In the genomic region with DNA sequence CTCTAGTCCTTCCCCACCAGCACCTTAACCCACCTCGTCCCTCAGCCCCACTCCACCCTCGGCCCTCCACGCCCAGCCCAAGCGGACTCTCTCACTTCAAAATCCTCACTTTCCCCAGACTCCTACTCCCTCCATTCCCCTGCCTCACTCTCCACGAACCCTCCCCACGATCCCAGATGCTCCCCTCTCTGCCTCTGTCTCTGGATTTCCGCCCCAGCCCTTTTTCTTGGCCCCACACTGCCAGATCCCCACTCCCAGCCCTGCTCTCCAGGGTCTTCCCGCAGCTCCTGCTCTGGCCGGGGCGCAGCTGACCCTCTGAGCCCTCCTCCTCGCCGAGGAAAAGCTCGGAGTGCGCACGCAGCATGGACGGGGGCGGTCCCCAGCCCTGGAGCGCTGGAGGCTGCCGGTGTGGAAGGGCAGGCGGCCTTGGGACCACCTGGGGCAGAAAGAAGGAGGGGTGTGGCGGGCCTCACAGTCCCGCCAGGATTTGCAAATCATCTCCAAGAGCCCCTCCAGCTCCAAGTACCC, we compare ENCODE assay signal across 1 cellular context.
A peak's percentile ranks its signal among the peaks of the same experiment; 100 is the strongest.
TF ChIP-seq lines count a peak whose summit lies in the region.

Gene TMEM114 (minus strand): TSS at position 351 of the 528 bp plus-strand sequence. CDS start 673 bp downstream, outside the sequence.

TF ChIP-seq in HepG2, 621 proteins besides CTCF, POLR2A, EP300 and RAD21:
- no peak for TF ChIP-seq ZNF468 (CRISPR knock-in tag; IDR thresholded peaks at IDR 0.05)
- 0 out of 2 replicates have a peak, but pooled peaks have one; percentile 4 for TF ChIP-seq MTA1 (CRISPR knock-in tag; IDR thresholded peaks at IDR 0.05; ENCODE audit: borderline replicate concordance)
- 0 out of 2 replicates have a peak, but pooled peaks have one; percentile 40 for TF ChIP-seq NRL (CRISPR knock-in tag; IDR thresholded peaks at IDR 0.05; ENCODE audit: borderline replicate concordance)
- 0 out of 2 replicates have a peak, but pooled peaks have one; percentile 64 for TF ChIP-seq IKZF1 (IDR thresholded peaks at IDR 0.05)
- no peak for TF ChIP-seq MZF1 (CRISPR knock-in tag; IDR thresholded peaks at IDR 0.05; ENCODE audit: borderline replicate concordance)
- no peak for TF ChIP-seq ZNF75D (CRISPR knock-in tag; IDR thresholded peaks at IDR 0.05; ENCODE audit: borderline replicate concordance)
- TF ChIP-seq, protein P1, sequence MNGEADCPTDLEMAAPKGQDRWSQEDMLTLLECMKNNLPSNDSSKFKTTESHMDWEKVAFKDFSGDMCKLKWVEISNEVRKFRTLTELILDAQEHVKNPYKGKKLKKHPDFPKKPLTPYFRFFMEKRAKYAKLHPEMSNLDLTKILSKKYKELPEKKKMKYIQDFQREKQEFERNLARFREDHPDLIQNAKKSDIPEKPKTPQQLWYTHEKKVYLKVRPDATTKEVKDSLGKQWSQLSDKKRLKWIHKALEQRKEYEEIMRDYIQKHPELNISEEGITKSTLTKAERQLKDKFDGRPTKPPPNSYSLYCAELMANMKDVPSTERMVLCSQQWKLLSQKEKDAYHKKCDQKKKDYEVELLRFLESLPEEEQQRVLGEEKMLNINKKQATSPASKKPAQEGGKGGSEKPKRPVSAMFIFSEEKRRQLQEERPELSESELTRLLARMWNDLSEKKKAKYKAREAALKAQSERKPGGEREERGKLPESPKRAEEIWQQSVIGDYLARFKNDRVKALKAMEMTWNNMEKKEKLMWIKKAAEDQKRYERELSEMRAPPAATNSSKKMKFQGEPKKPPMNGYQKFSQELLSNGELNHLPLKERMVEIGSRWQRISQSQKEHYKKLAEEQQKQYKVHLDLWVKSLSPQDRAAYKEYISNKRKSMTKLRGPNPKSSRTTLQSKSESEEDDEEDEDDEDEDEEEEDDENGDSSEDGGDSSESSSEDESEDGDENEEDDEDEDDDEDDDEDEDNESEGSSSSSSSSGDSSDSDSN (CRISPR knock-in tag; IDR thresholded peaks at IDR 0.05): 0 out of 2 replicates have a peak, but pooled peaks have one; percentile 8
- TF ChIP-seq ZNF800 (CRISPR knock-in tag; IDR thresholded peaks at IDR 0.05): 0 out of 2 replicates have a peak, but pooled peaks have one; percentile 53
- 0 out of 2 replicates have a peak, but pooled peaks have one; percentile 34 for TF ChIP-seq NFKB2 (CRISPR knock-in tag; IDR thresholded peaks at IDR 0.05; ENCODE audit: borderline replicate concordance)
- no peak for TF ChIP-seq ZNF670 (CRISPR knock-in tag; IDR thresholded peaks at IDR 0.05; ENCODE audit: borderline replicate concordance)
- TF ChIP-seq ZBTB8A (CRISPR knock-in tag; IDR thresholded peaks at IDR 0.05; ENCODE audit: borderline replicate concordance, low read depth): no peak
- no peak for TF ChIP-seq ZNF407 (CRISPR knock-in tag; IDR thresholded peaks at IDR 0.05; ENCODE audit: not compliant biosample characterization)
- TF ChIP-seq CHD2 (IDR thresholded peaks at IDR 0.05; ENCODE audit: low read depth, low read length): no peak
- TF ChIP-seq KDM2A (CRISPR knock-in tag; IDR thresholded peaks at IDR 0.05; ENCODE audit: borderline replicate concordance, low read depth): no peak
- no peak for TF ChIP-seq ZNF558 (CRISPR knock-in tag; IDR thresholded peaks at IDR 0.05; ENCODE audit: borderline replicate concordance)
- no peak for TF ChIP-seq ZNF737 (CRISPR knock-in tag; IDR thresholded peaks at IDR 0.05; ENCODE audit: borderline replicate concordance)
- TF ChIP-seq ZNF121 (CRISPR knock-in tag; IDR thresholded peaks at IDR 0.05): peak; percentile 28; the same call in 1 of the 2 replicates
- TF ChIP-seq ERF (CRISPR knock-in tag; IDR thresholded peaks at IDR 0.05): no peak
